Comparison of ENCODE assay signal across 18 cellular contexts in genomic region chr4:112377701-112378620, GRCh38.
"Had no signal": no experiment of that assay in that cellular context is flagged by ENCODE, and none has a peak within 500 bp of the region (broad histone marks: within the 10 kb centered on the region; RNA-seq: fewer than 3 reads in every experiment).

No MANE protein-coding gene starts in this region.

- H3K27me3 ChIP-seq: esophagus squamous epithelium, foreskin keratinocyte, ovary, transverse colon had no signal

- H3K9me3 Mint-ChIP-seq: effector memory CD8-positive, alpha-beta T cell; naive thymus-derived CD4-positive, alpha-beta T cell; stimulated activated naive CD8-positive, alpha-beta T cell treated with anti-CD3 and anti-CD28 coated beads, Interleukin-15, amount 100 ng/mL, for 72 hours had no signal

- H3K4me1 Mint-ChIP-seq: stimulated activated naive CD8-positive, alpha-beta T cell treated with anti-CD3 and anti-CD28 coated beads, Interleukin-15, amount 100 ng/mL, for 72 hours had no signal

- H3K27ac Mint-ChIP-seq: effector memory CD8-positive, alpha-beta T cell; nephron progenitor cell; stimulated activated memory B cell treated with anti-CD40 and anti-IgM and Interleukin-4, amounts not matched to agents 10 μg/mL and 1 μg/mL and 100 μg/mL, for 72 hours; stimulated activated naive CD8-positive, alpha-beta T cell treated with anti-CD3 and anti-CD28 coated beads, Interleukin-15, amount 100 ng/mL, for 72 hours had no signal

- H3K27ac ChIP-seq: epithelial cell of prostate, esophagus squamous epithelium, foreskin keratinocyte, heart left ventricle, ovary, thoracic aorta, transverse colon had no signal

- H3K4me1 ChIP-seq: esophagus squamous epithelium, foreskin keratinocyte, transverse colon had no signal

- H3K27me3 Mint-ChIP-seq: effector memory CD8-positive, alpha-beta T cell; naive thymus-derived CD4-positive, alpha-beta T cell; stimulated activated memory B cell treated with anti-CD40 and anti-IgM and Interleukin-4, amounts not matched to agents 10 μg/mL and 1 μg/mL and 100 μg/mL, for 72 hours; stimulated activated naive CD8-positive, alpha-beta T cell treated with anti-CD3 and anti-CD28 coated beads, Interleukin-15, amount 100 ng/mL, for 72 hours had no signal

- H3K9me3 ChIP-seq: esophagus squamous epithelium, ovary, thoracic aorta, transverse colon had no signal

- ATAC-seq: effector memory CD8-positive, alpha-beta T cell; foreskin keratinocyte; heart left ventricle; left colon; naive thymus-derived CD4-positive, alpha-beta T cell; right cardiac atrium; stimulated activated naive CD8-positive, alpha-beta T cell treated with anti-CD3 and anti-CD28 coated beads, Interleukin-15, amount 100 ng/mL, for 72 hours had no signal

- H3K4me3 ChIP-seq: esophagus squamous epithelium, heart left ventricle, ovary, smooth muscle cell, transverse colon had no signal

- H3K36me3 ChIP-seq: ovary had no signal

- H3K4me3 Mint-ChIP-seq: effector memory CD8-positive, alpha-beta T cell; naive thymus-derived CD4-positive, alpha-beta T cell; stimulated activated memory B cell treated with anti-CD40 and anti-IgM and Interleukin-4, amounts not matched to agents 10 μg/mL and 1 μg/mL and 100 μg/mL, for 72 hours; stimulated activated naive CD8-positive, alpha-beta T cell treated with anti-CD3 and anti-CD28 coated beads, Interleukin-15, amount 100 ng/mL, for 72 hours had no signal

- DNase-seq: effector memory CD8-positive, alpha-beta T cell; esophagus squamous epithelium; foreskin keratinocyte; heart left ventricle; hippocampal formation; left colon; naive thymus-derived CD4-positive, alpha-beta T cell; nephron progenitor cell; nucleus accumbens; ovary; right cardiac atrium; stimulated activated CD4-positive, alpha-beta T cell treated with anti-CD3 and anti-CD28 coated beads, Interleukin-4, amount 100 ng/mL, for 24 hours; stimulated activated naive CD8-positive, alpha-beta T cell treated with anti-CD3 and anti-CD28 coated beads, Interleukin-15, amount 100 ng/mL, for 72 hours; transverse colon had no signal

- H3K4me2 ChIP-seq: smooth muscle cell had no signal
